In the genomic region with DNA sequence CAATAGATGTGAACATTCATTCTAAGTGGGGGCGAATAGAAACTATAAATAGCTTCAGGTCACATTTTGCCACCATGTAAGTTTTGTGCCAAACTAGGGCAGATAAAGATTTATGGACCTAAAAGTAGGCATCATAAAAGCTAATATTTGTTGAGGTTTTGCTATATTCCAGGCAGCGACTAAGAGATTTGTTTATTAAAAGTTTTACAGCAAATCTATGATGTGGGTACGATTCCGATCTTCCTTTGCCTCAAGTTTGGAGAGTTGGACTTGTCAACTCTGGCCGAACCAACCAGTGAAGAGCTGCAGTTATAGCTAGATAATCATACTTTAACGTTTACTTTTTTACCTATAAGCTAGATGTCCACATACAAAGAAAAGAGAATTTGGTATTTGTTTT, we compare ENCODE assay signal across 7 cellular contexts. TPM values are rescaled to one million over a fixed set of nuclear protein-coding genes. Genes with fewer than 3 reads are reported as not detected.
A peak's percentile ranks its signal among the peaks of the same experiment; 100 is the strongest.
DNase-seq lines count a peak whose midpoint lies in the region; ATAC-seq and TF ChIP-seq lines count a peak whose summit lies in the region.

No MANE protein-coding gene starts in this region.

- intact Hi-C loops in activated T-helper 1 cell treated with anti-CD3 and anti-CD28 coated beads, Interleukin-12 subunit alpha, Interleukin-12 subunit beta, Interleukin-2, Interleukin-4 antibody, amounts not matched to agents 30 ng/mL and 10 ng/mL and 1 ng/mL, durations not matched to agents 14 hours and 24 hours and 36 hours (cut with micrococcal nuclease) = loop anchor here (2.0 to 10.0 kb wide), 4 partner anchors 50 to 529 kb away; a partner anchor contains a TSS

- no peaks in the 10 kb centered on the region for H3K27me3 Mint-ChIP-seq in activated T-helper 1 cell treated with anti-CD3 and anti-CD28 coated beads, Interleukin-12 subunit alpha, Interleukin-12 subunit beta, Interleukin-2, Interleukin-4 antibody, amounts not matched to agents 30 ng/mL and 10 ng/mL and 1 ng/mL, durations not matched to agents 14 hours and 24 hours and 36 hours (ENCODE audit: insufficient read depth)
- H3K27me3 Mint-ChIP-seq in stimulated activated naive B cell treated with anti-CD40 and anti-IgM and Interleukin-4, amounts not matched to agents 10 μg/mL and 1 μg/mL and 100 μg/mL, for 72 hours = no peaks in the 10 kb centered on the region

- H3K27ac ChIP-seq in HL-60 (replicated peaks) = no peak overlapping the region; the same call in 1 of the 2 replicates

- H3K27me3 ChIP-seq in HL-60 (ENCODE audit: insufficient read depth, poor library complexity, severe bottlenecking) (no peaks in the 10 kb centered on the region), iPS-15b (ENCODE audit: control insufficient read depth, insufficient read depth, low read length) (no peaks in the 10 kb centered on the region)

- peaks cover 37% of the 10 kb centered on the region for H3K4me1 Mint-ChIP-seq in activated T-helper 1 cell treated with anti-CD3 and anti-CD28 coated beads, Interleukin-12 subunit alpha, Interleukin-12 subunit beta, Interleukin-2, Interleukin-4 antibody, amounts not matched to agents 30 ng/mL and 10 ng/mL and 1 ng/mL, durations not matched to agents 14 hours and 24 hours and 36 hours (ENCODE audit: low read depth)
- H3K4me1 Mint-ChIP-seq in stimulated activated naive B cell treated with anti-CD40 and anti-IgM and Interleukin-4, amounts not matched to agents 10 μg/mL and 1 μg/mL and 100 μg/mL, for 72 hours = peaks cover 16 to 34% of the 10 kb centered on the region in 2 donors

- H3K4me3 ChIP-seq in HL-60 (replicated peaks; ENCODE audit: insufficient read depth, low read length) (peak overlapping the region; percentile 83), iPS-15b (ENCODE audit: low read depth, low read length) (peak overlapping the region; percentile 99)

- H3K9me3 ChIP-seq in iPS-15b (ENCODE audit: control insufficient read depth, insufficient read depth, low read length) = no peaks in the 10 kb centered on the region

- peaks cover 23% of the 10 kb centered on the region for H3K36me3 Mint-ChIP-seq in activated T-helper 1 cell treated with anti-CD3 and anti-CD28 coated beads, Interleukin-12 subunit alpha, Interleukin-12 subunit beta, Interleukin-2, Interleukin-4 antibody, amounts not matched to agents 30 ng/mL and 10 ng/mL and 1 ng/mL, durations not matched to agents 14 hours and 24 hours and 36 hours (ENCODE audit: low read depth)
- peaks cover 11 to 19% of the 10 kb centered on the region in 2 donors for H3K36me3 Mint-ChIP-seq in stimulated activated naive B cell treated with anti-CD40 and anti-IgM and Interleukin-4, amounts not matched to agents 10 μg/mL and 1 μg/mL and 100 μg/mL, for 72 hours

- H3K4me1 ChIP-seq in iPS-15b (ENCODE audit: control insufficient read depth, insufficient read depth, low read length) = peaks cover 7% of the 10 kb centered on the region

- no peaks in the 10 kb centered on the region for H3K9me3 Mint-ChIP-seq in activated T-helper 1 cell treated with anti-CD3 and anti-CD28 coated beads, Interleukin-12 subunit alpha, Interleukin-12 subunit beta, Interleukin-2, Interleukin-4 antibody, amounts not matched to agents 30 ng/mL and 10 ng/mL and 1 ng/mL, durations not matched to agents 14 hours and 24 hours and 36 hours
- H3K9me3 Mint-ChIP-seq in stimulated activated naive B cell treated with anti-CD40 and anti-IgM and Interleukin-4, amounts not matched to agents 10 μg/mL and 1 μg/mL and 100 μg/mL, for 72 hours = no peaks in the 10 kb centered on the region

- no peak for ATAC-seq in stimulated activated naive B cell treated with anti-CD40 and anti-IgM and Interleukin-4, amounts not matched to agents 10 μg/mL and 1 μg/mL and 100 μg/mL, for 72 hours (replicated peaks)
- ATAC-seq in GM21786 (IDR thresholded peaks at IDR 0.05; ENCODE audit: unreplicated experiment) = no peak

- no peak for TF ChIP-seq CTCF in HL-60 (IDR thresholded peaks at IDR 0.05; ENCODE audit: insufficient read depth, low read length)

- no peak overlapping the region for H3K9ac ChIP-seq in iPS-15b (ENCODE audit: low read depth, low read length)

- peak overlapping the region; percentile 95 for H3K27ac Mint-ChIP-seq in activated T-helper 1 cell treated with anti-CD3 and anti-CD28 coated beads, Interleukin-12 subunit alpha, Interleukin-12 subunit beta, Interleukin-2, Interleukin-4 antibody, amounts not matched to agents 30 ng/mL and 10 ng/mL and 1 ng/mL, durations not matched to agents 14 hours and 24 hours and 36 hours
- H3K27ac Mint-ChIP-seq in stimulated activated naive B cell treated with anti-CD40 and anti-IgM and Interleukin-4, amounts not matched to agents 10 μg/mL and 1 μg/mL and 100 μg/mL, for 72 hours = peak overlapping the region; percentile 99

- H3K4me3 Mint-ChIP-seq in activated T-helper 1 cell treated with anti-CD3 and anti-CD28 coated beads, Interleukin-12 subunit alpha, Interleukin-12 subunit beta, Interleukin-2, Interleukin-4 antibody, amounts not matched to agents 30 ng/mL and 10 ng/mL and 1 ng/mL, durations not matched to agents 14 hours and 24 hours and 36 hours = peak overlapping the region; percentile 94
- peak overlapping the region; percentile 89 to 91 for H3K4me3 Mint-ChIP-seq in stimulated activated naive B cell treated with anti-CD40 and anti-IgM and Interleukin-4, amounts not matched to agents 10 μg/mL and 1 μg/mL and 100 μg/mL, for 72 hours

- peaks cover 3% of the 10 kb centered on the region for H3K36me3 ChIP-seq in iPS-15b (ENCODE audit: control insufficient read depth, insufficient read depth, low read length)

- DNase-seq in HL-60 (ENCODE audit: low read depth in 1 of 2, low spot score in 1 of 2) (no peak), NCI-H187 treated with DMSO at 0.1 percent for 48 hours (lab: John Stamatoyannopoulos, UW) (no peak), cerebellum (ENCODE audit: low spot score) (no peak)
- no peak for DNase-seq in activated T-helper 1 cell treated with anti-CD3 and anti-CD28 coated beads, Interleukin-12 subunit alpha, Interleukin-12 subunit beta, Interleukin-2, Interleukin-4 antibody, amounts not matched to agents 30 ng/mL and 10 ng/mL and 1 ng/mL, durations not matched to agents 14 hours and 24 hours and 36 hours (ENCODE audit: low spot score)
- DNase-seq in stimulated activated naive B cell treated with anti-CD40 and anti-IgM and Interleukin-4, amounts not matched to agents 10 μg/mL and 1 μg/mL and 100 μg/mL, for 72 hours = no peak

RNA-seq across cellular contexts. Expression of a gene that starts 1.6 kb away (rescaled TPM):
- 139 and 141 TPM in 2 replicates for total RNA-seq in activated T-helper 1 cell treated with anti-CD3 and anti-CD28 coated beads, Interleukin-12 subunit alpha, Interleukin-12 subunit beta, Interleukin-2, Interleukin-4 antibody, amounts not matched to agents 30 ng/mL and 10 ng/mL and 1 ng/mL, durations not matched to agents 14 hours and 24 hours and 36 hours
- total RNA-seq in cerebellum = 30.8 TPM

RNA-seq across cellular contexts. Expression of a gene that starts 26.0 kb away (rescaled TPM):
- 40.5 and 42.3 TPM in 2 replicates for total RNA-seq in activated T-helper 1 cell treated with anti-CD3 and anti-CD28 coated beads, Interleukin-12 subunit alpha, Interleukin-12 subunit beta, Interleukin-2, Interleukin-4 antibody, amounts not matched to agents 30 ng/mL and 10 ng/mL and 1 ng/mL, durations not matched to agents 14 hours and 24 hours and 36 hours
- 37.2 TPM for total RNA-seq in cerebellum

RNA-seq across cellular contexts. Expression of a gene that starts 26.1 kb away (rescaled TPM):
- 53.8 and 54.1 TPM in 2 replicates for total RNA-seq in activated T-helper 1 cell treated with anti-CD3 and anti-CD28 coated beads, Interleukin-12 subunit alpha, Interleukin-12 subunit beta, Interleukin-2, Interleukin-4 antibody, amounts not matched to agents 30 ng/mL and 10 ng/mL and 1 ng/mL, durations not matched to agents 14 hours and 24 hours and 36 hours
- total RNA-seq in cerebellum = 13.0 TPM
